In genomic region chr10:122903861-122904260, GRCh38 we compare ENCODE assay signal across 2 cellular contexts. TPM values are rescaled to one million over a fixed set of nuclear protein-coding genes. Genes with fewer than 3 reads are reported as not detected.
"Had no signal": no experiment of that assay in that cellular context is flagged by ENCODE, and none has a peak within 500 bp of the region (broad histone marks: within the 10 kb centered on the region; RNA-seq: fewer than 3 reads in every experiment).

No MANE protein-coding gene starts in this region.

RNA-seq across cellular contexts. Expression of gene FAM24A, which starts 6.5 kb away (rescaled TPM):
- total RNA-seq: G401, GM12878 had no signal
- polyA plus RNA-seq: GM12878 had no signal
